In the genomic region with DNA sequence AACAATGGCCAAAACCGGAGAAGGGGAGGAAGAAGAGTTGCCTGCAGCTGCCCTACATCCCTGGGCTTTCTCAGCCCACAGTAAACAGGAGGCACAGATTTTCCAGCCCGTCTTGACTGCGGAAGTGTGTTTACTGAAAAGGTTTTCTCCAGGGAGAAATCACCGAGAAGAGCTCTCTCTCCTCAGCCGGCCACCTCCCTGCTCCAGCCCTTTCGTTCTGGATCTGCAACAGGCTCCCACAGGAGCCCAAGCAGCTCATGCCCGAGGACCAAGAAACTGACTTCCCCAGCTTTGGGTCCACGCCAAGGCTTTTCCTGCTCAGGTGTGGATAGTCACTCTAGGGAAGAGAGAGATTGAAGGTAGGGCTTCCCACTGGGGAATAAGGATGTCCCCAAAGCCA, we compare ENCODE assay signal across 24 cellular contexts.
DNase-seq lines count a peak whose midpoint lies in the region; ATAC-seq lines count a peak whose summit lies in the region.
"Had no signal": no experiment of that assay in that cellular context is flagged by ENCODE, and none has a peak within 500 bp of the region (broad histone marks: within the 10 kb centered on the region; RNA-seq: fewer than 3 reads in every experiment).

No MANE protein-coding gene starts in this region.

- no peak for ATAC-seq in T-helper 17 cell
- no peak for ATAC-seq in activated naive CD8-positive, alpha-beta T cell treated with anti-CD3 and anti-CD28 coated beads, Interleukin-2, amount 10 ng/mL, durations not matched to agents 7 days and 5 days (ENCODE audit: low read depth)
- ATAC-seq: lower lobe of right lung, mucosa of descending colon, right lobe of liver had no signal

- POLR2A ChIA-PET in activated naive CD8-positive, alpha-beta T cell treated with anti-CD3 and anti-CD28 coated beads, Interleukin-2, amount 10 ng/mL, durations not matched to agents 7 days and 5 days (lab: Charles Lee): interaction anchor here (0.6 to 1.3 kb wide), 5 partner anchors 20 to 40 kb away, joined by 3 to 4 read pairs (median 3); no protein-coding TSS in a partner anchor

- no peaks in the 10 kb centered on the region for H3K9me3 ChIP-seq in T-helper 17 cell (ENCODE audit: control insufficient read depth, low read length, poor library complexity, severe bottlenecking)
- H3K9me3 ChIP-seq: lower lobe of right lung, mucosa of descending colon, right lobe of liver, SJSA1, thyroid gland had no signal

- H3K27me3 Mint-ChIP-seq in activated naive CD4-positive, alpha-beta T cell treated with anti-CD3 and anti-CD28 coated beads, Interleukin-2, amount 50 U/mL, for 24 hours: no peaks in the 10 kb centered on the region
- no peaks in the 10 kb centered on the region for H3K27me3 Mint-ChIP-seq in T-helper 17 cell
- H3K27me3 Mint-ChIP-seq in activated naive CD8-positive, alpha-beta T cell treated with anti-CD3 and anti-CD28 coated beads, Interleukin-2, amount 10 ng/mL, durations not matched to agents 7 days and 5 days: no peaks in the 10 kb centered on the region
- H3K27me3 Mint-ChIP-seq: dendritic cell treated with granulocyte-macrophage colony-stimulating factor and Interleukin-4, amounts not matched to agents 40 ng/mL and 50 ng/mL, for 4 days had no signal

- H3K9me3 Mint-ChIP-seq in activated naive CD4-positive, alpha-beta T cell treated with anti-CD3 and anti-CD28 coated beads, Interleukin-2, amount 50 U/mL, for 24 hours: no peaks in the 10 kb centered on the region
- no peaks in the 10 kb centered on the region for H3K9me3 Mint-ChIP-seq in activated naive CD8-positive, alpha-beta T cell treated with anti-CD3 and anti-CD28 coated beads, Interleukin-2, amount 10 ng/mL, durations not matched to agents 7 days and 5 days
- H3K9me3 Mint-ChIP-seq: dendritic cell treated with granulocyte-macrophage colony-stimulating factor and Interleukin-4, amounts not matched to agents 40 ng/mL and 50 ng/mL, for 4 days; neural progenitor cell had no signal

- peak overlapping the region; percentile 48 for H3K4me3 Mint-ChIP-seq in activated naive CD4-positive, alpha-beta T cell treated with anti-CD3 and anti-CD28 coated beads, Interleukin-2, amount 50 U/mL, for 24 hours
- peak overlapping the region; percentile 94 for H3K4me3 Mint-ChIP-seq in T-helper 17 cell
- peak overlapping the region; percentile 58 for H3K4me3 Mint-ChIP-seq in activated naive CD8-positive, alpha-beta T cell treated with anti-CD3 and anti-CD28 coated beads, Interleukin-2, amount 10 ng/mL, durations not matched to agents 7 days and 5 days
- H3K4me3 Mint-ChIP-seq: dendritic cell treated with granulocyte-macrophage colony-stimulating factor and Interleukin-4, amounts not matched to agents 40 ng/mL and 50 ng/mL, for 4 days; neural progenitor cell had no signal

- peak overlapping the region; percentile 93 for H3K27ac Mint-ChIP-seq in activated naive CD4-positive, alpha-beta T cell treated with anti-CD3 and anti-CD28 coated beads, Interleukin-2, amount 50 U/mL, for 24 hours
- H3K27ac Mint-ChIP-seq in T-helper 17 cell: peak overlapping the region; percentile 100
- peak overlapping the region; percentile 82 for H3K27ac Mint-ChIP-seq in activated naive CD8-positive, alpha-beta T cell treated with anti-CD3 and anti-CD28 coated beads, Interleukin-2, amount 10 ng/mL, durations not matched to agents 7 days and 5 days
- H3K27ac Mint-ChIP-seq: dendritic cell treated with granulocyte-macrophage colony-stimulating factor and Interleukin-4, amounts not matched to agents 40 ng/mL and 50 ng/mL, for 4 days; neural progenitor cell had no signal

- H3K4me1 Mint-ChIP-seq in activated naive CD4-positive, alpha-beta T cell treated with anti-CD3 and anti-CD28 coated beads, Interleukin-2, amount 50 U/mL, for 24 hours: peaks cover 100% of the 10 kb centered on the region
- peaks cover 85% of the 10 kb centered on the region for H3K4me1 Mint-ChIP-seq in T-helper 17 cell
- H3K4me1 Mint-ChIP-seq in activated naive CD8-positive, alpha-beta T cell treated with anti-CD3 and anti-CD28 coated beads, Interleukin-2, amount 10 ng/mL, durations not matched to agents 7 days and 5 days: peaks cover 87% of the 10 kb centered on the region

- peaks cover 12% of the 10 kb centered on the region for H3K36me3 Mint-ChIP-seq in activated naive CD4-positive, alpha-beta T cell treated with anti-CD3 and anti-CD28 coated beads, Interleukin-2, amount 50 U/mL, for 24 hours
- peaks cover 3% of the 10 kb centered on the region for H3K36me3 Mint-ChIP-seq in T-helper 17 cell (ENCODE audit: low read depth)
- H3K36me3 Mint-ChIP-seq in activated naive CD8-positive, alpha-beta T cell treated with anti-CD3 and anti-CD28 coated beads, Interleukin-2, amount 10 ng/mL, durations not matched to agents 7 days and 5 days: peaks cover 22% of the 10 kb centered on the region
- H3K36me3 Mint-ChIP-seq: neural progenitor cell had no signal

- DNase-seq in activated naive CD4-positive, alpha-beta T cell treated with anti-CD3 and anti-CD28 coated beads, Interleukin-2, amount 50 U/mL, for 16 hours: no peak
- no peak for DNase-seq in T-helper 17 cell
- DNase-seq in activated naive CD8-positive, alpha-beta T cell treated with anti-CD3 and anti-CD28 coated beads, Interleukin-2, amount 10 ng/mL, durations not matched to agents 7 days and 5 days: no peak
- no peak for DNase-seq in NCI-H1436 treated with DMSO at 0.1 percent for 48 hours (lab: John Stamatoyannopoulos, UW)
- DNase-seq in germinal center (ENCODE audit: low spot score): no peak
- DNase-seq in NCI-H69 (lab: John Stamatoyannopoulos, UW): no peak
- DNase-seq: activated CD8-positive, alpha-beta memory T cell treated with anti-CD3 and anti-CD28 coated beads for 24 hours; activated effector memory CD4-positive, alpha-beta T cell treated with Interleukin-2 at 50 U/mL for 16 hours; anterior cingulate cortex; HCEC 1CT; kidney glomerular epithelial cell; lower lobe of right lung; NCI-H1694 treated with DMSO at 0.1 percent for 48 hours; NCI-H2171; NCI-H526; right lobe of liver; stimulated activated CD4-positive, alpha-beta T cell treated with anti-CD3 and anti-CD28 coated beads, Interleukin-4, amount 100 ng/mL, for 4 hours; stimulated activated naive CD4-positive, alpha-beta T cell treated with Interleukin-2 at 50 U/mL for 16 hours; thyroid gland had no signal
